ENCODE assay signal across 8 cellular contexts in genomic region chr11:79440451-79441158, GRCh38. TPM values are rescaled to one million over a fixed set of nuclear protein-coding genes. Genes with fewer than 3 reads are reported as not detected.
DNase-seq lines count a peak whose midpoint lies in the region; ATAC-seq and TF ChIP-seq lines count a peak whose summit lies in the region.

TSS of gene TENM4 (minus strand) at chr11:79441030. CDS start at chr11:79069944, 371,086 bp downstream.

- H3K27ac Mint-ChIP-seq in activated naive CD4-positive, alpha-beta T cell treated with anti-CD3 and anti-CD28 coated beads for 36 hours: no peak within 1 kb of the TSS
- peak within 1 kb of the TSS; percentile 53 to 97 (median 90) for H3K27ac Mint-ChIP-seq in naive B cell

- H3K4me1 ChIP-seq in HUES48 (ENCODE audit: control insufficient read depth, insufficient read depth, low read length): peaks cover 31% of the 10 kb centered on the region
- no peaks in the 10 kb centered on the region for H3K4me1 ChIP-seq in effector memory CD4-positive, alpha-beta T cell (ENCODE audit: control insufficient read depth, insufficient read depth, low read length, poor library complexity, severe bottlenecking)

- DNase-seq in activated naive CD4-positive, alpha-beta T cell treated with anti-CD3 and anti-CD28 coated beads for 36 hours: no peak
- no peak for DNase-seq in activated naive CD4-positive, alpha-beta T cell treated with Interleukin-2 at 50 U/mL for 16 hours
- DNase-seq in T1000 (lab: John Stamatoyannopoulos, UW) (peak; percentile 53), fibroblast of pulmonary artery (ENCODE audit: low read depth) (peak; percentile 67), naive B cell (peak; percentile 68), KG1 (lab: John Stamatoyannopoulos, UW) (no peak)
- DNase-seq in effector memory CD4-positive, alpha-beta T cell: no peak

- peak within 1 kb of the TSS; percentile 27 for H3K27ac ChIP-seq in HUES48 (ENCODE audit: low read depth, low read length)
- no peak within 1 kb of the TSS for H3K27ac ChIP-seq in effector memory CD4-positive, alpha-beta T cell (ENCODE audit: insufficient read depth, low read length, poor library complexity, severe bottlenecking)

- ATAC-seq in naive B cell (ENCODE audit: low read depth in 2 of 2): peak; percentile 70 to 74

- CTCF ChIA-PET in activated naive CD4-positive, alpha-beta T cell treated with anti-CD3 and anti-CD28 coated beads for 36 hours (lab: Charles Lee): interaction anchor here (0.7 kb wide), 1 partner anchor 711 kb away, joined by 3 read pairs; no protein-coding TSS in a partner anchor

- no peak for TF ChIP-seq CTCF in fibroblast of pulmonary artery (IDR thresholded peaks at IDR 0.05; ENCODE audit: low read length, missing control alignments)

- peak within 1 kb of the TSS; percentile 31 for H3K4me3 Mint-ChIP-seq in activated naive CD4-positive, alpha-beta T cell treated with anti-CD3 and anti-CD28 coated beads for 36 hours
- peak within 1 kb of the TSS; percentile 84 to 97 (median 89) for H3K4me3 Mint-ChIP-seq in naive B cell

- H3K9ac ChIP-seq in HUES48 (ENCODE audit: low read depth, low read length): peak within 1 kb of the TSS; percentile 43; the same call in 1 of the 2 replicates

- H3K27me3 ChIP-seq in HUES48 (ENCODE audit: control insufficient read depth, insufficient read depth, low read length): peaks cover 81% of the 10 kb centered on the region
- peaks cover 16% of the 10 kb centered on the region for H3K27me3 ChIP-seq in effector memory CD4-positive, alpha-beta T cell (replicated peaks; ENCODE audit: control insufficient read depth, insufficient read depth, low read length, poor library complexity, severe bottlenecking)

- H3K27me3 Mint-ChIP-seq in activated naive CD4-positive, alpha-beta T cell treated with anti-CD3 and anti-CD28 coated beads for 36 hours (ENCODE audit: low read depth): peaks cover 59% of the 10 kb centered on the region
- H3K27me3 Mint-ChIP-seq in naive B cell: peaks cover 45 to 68% (median 50%) of the 10 kb centered on the region in 3 donors

- intact Hi-C loops in activated naive CD4-positive, alpha-beta T cell treated with anti-CD3 and anti-CD28 coated beads for 36 hours (cut with micrococcal nuclease): no loop called here

- H3K36me3 ChIP-seq in HUES48 (ENCODE audit: control insufficient read depth, insufficient read depth, low read length): no peaks in the 10 kb centered on the region
- H3K36me3 ChIP-seq in effector memory CD4-positive, alpha-beta T cell (ENCODE audit: control insufficient read depth, insufficient read depth, low read length): no peaks in the 10 kb centered on the region

- H3K4me1 Mint-ChIP-seq in activated naive CD4-positive, alpha-beta T cell treated with anti-CD3 and anti-CD28 coated beads for 36 hours (ENCODE audit: low read depth): peaks cover 24% of the 10 kb centered on the region
- H3K4me1 Mint-ChIP-seq in naive B cell: peaks cover 29 to 46% (median 35%) of the 10 kb centered on the region in 3 donors

- H3K9me3 Mint-ChIP-seq in activated naive CD4-positive, alpha-beta T cell treated with anti-CD3 and anti-CD28 coated beads for 36 hours: no peaks in the 10 kb centered on the region
- H3K9me3 Mint-ChIP-seq in naive B cell: peaks cover 0 to 22% (median 7%) of the 10 kb centered on the region in 7 donors

- H3K9me3 ChIP-seq in HUES48 (ENCODE audit: control insufficient read depth, insufficient read depth, low read length): no peaks in the 10 kb centered on the region
- H3K9me3 ChIP-seq in effector memory CD4-positive, alpha-beta T cell (ENCODE audit: control insufficient read depth, low read length): no peaks in the 10 kb centered on the region

- peaks cover 3% of the 10 kb centered on the region for H3K36me3 Mint-ChIP-seq in activated naive CD4-positive, alpha-beta T cell treated with anti-CD3 and anti-CD28 coated beads for 36 hours (ENCODE audit: low read depth)
- peaks cover 0 to 11% of the 10 kb centered on the region in 2 donors for H3K36me3 Mint-ChIP-seq in naive B cell

- peak within 1 kb of the TSS; percentile 86 for H3K4me3 ChIP-seq in HUES48 (ENCODE audit: low read depth, low read length)
- peak within 1 kb of the TSS; percentile 51 for H3K4me3 ChIP-seq in fibroblast of pulmonary artery (replicated peaks; ENCODE audit: low read depth, low read length)
- no peak within 1 kb of the TSS for H3K4me3 ChIP-seq in effector memory CD4-positive, alpha-beta T cell (ENCODE audit: insufficient read depth, low read depth, low read length, poor library complexity, severe bottlenecking)

RNA-seq across cellular contexts. Expression of gene TENM4, which starts in this region (rescaled TPM):
- total RNA-seq in activated naive CD4-positive, alpha-beta T cell treated with anti-CD3 and anti-CD28 coated beads for 36 hours: not detected
- 1 to 10 TPM in 1 of 6 donors, not detected in 5; 3.8 TPM for polyA plus RNA-seq in naive B cell (ENCODE audit: low read depth in 6 of 6)

Comparison
In these comparisons a context has a peak if more than half of its experiments do, and no peak if none do; other contexts are left out.
1. DNase-seq: peak in T1000 (single experiment), fibroblast of pulmonary artery (single experiment) and naive B cell (single experiment); none in activated naive CD4-positive, alpha-beta T cell treated with anti-CD3 and anti-CD28 coated beads for 36 hours (single experiment), activated naive CD4-positive, alpha-beta T cell treated with Interleukin-2 at 50 U/mL for 16 hours (single experiment), effector memory CD4-positive, alpha-beta T cell (0 of 3) and KG1 (single experiment).